ENCODE assay signal across 1 cellular context in genomic region chr3:110267304-110267703, GRCh38.
TF ChIP-seq lines count a peak whose summit lies in the region.

No MANE protein-coding gene starts in this region.

TF ChIP-seq in H1, 55 proteins besides CTCF, POLR2A, EP300 and RAD21:
- TF ChIP-seq BRCA1 (IDR thresholded peaks at IDR 0.05; ENCODE audit: low read depth, low read length), result no peak
- TF ChIP-seq CREB1 (IDR thresholded peaks at IDR 0.05), result no peak
- TF ChIP-seq SP4 (IDR thresholded peaks at IDR 0.05; ENCODE audit: low read length), result no peak
- no peak for TF ChIP-seq TAF7 (optimal IDR thresholded peaks at IDR 0.05; ENCODE audit: borderline replicate concordance, low read depth, low read length)
- TF ChIP-seq BCL11A (IDR thresholded peaks at IDR 0.05; ENCODE audit: low read depth in 2 of 2, low read length in 2 of 2), result no peak
- no peak for TF ChIP-seq TAF1 (IDR thresholded peaks at IDR 0.05; ENCODE audit: low read depth, low read length)
- TF ChIP-seq BACH1 (IDR thresholded peaks at IDR 0.05; ENCODE audit: low read length), result no peak
